In genomic region chr12:116533343-116534248, GRCh38 we compare ENCODE assay signal across 8 cellular contexts. TPM values are rescaled to one million over a fixed set of nuclear protein-coding genes. Genes with fewer than 3 reads are reported as not detected.
DNase-seq lines count a peak whose midpoint lies in the region; ATAC-seq and TF ChIP-seq lines count a peak whose summit lies in the region.

No MANE protein-coding gene starts in this region.

- no peaks in the 10 kb centered on the region for H3K9me3 ChIP-seq in GM23248 (ENCODE audit: low read depth)
- no peaks in the 10 kb centered on the region for H3K9me3 ChIP-seq in upper lobe of right lung

- no peaks in the 10 kb centered on the region for H3K9me2 ChIP-seq in GM23248 (ENCODE audit: insufficient read depth)

- WGBS in GM23248 (ENCODE audit: low coverage in 1 of 2, low lambda C conversion rate in 2 of 2, missing lambda C conversion rate in 2 of 2), 2 experiments = 0 to 1% methylated on average over 26 to 30 of the region's 32 CpGs

- H3F3A ChIP-seq in GM23248 (ENCODE audit: insufficient read depth) = peaks cover 10% of the 10 kb centered on the region; the same call in 1 of the 2 replicates

- peak overlapping the region; percentile 25 for H3K9ac ChIP-seq in GM23248

- ATAC-seq in left ventricle myocardium superior = peak; percentile 89
- peak; percentile 92 for ATAC-seq in upper lobe of right lung

- intact Hi-C loops in left ventricle myocardium superior (cut with micrococcal nuclease) = no loop called here
- intact Hi-C loops in upper lobe of right lung (cut with DNase I) = no loop called here

- H3K4me2 ChIP-seq in GM23248 (ENCODE audit: unreplicated experiment) = peak overlapping the region; percentile 91

- H3K36me3 Mint-ChIP-seq in progenitor cell of endocrine pancreas (ENCODE audit: insufficient read depth) = no peaks in the 10 kb centered on the region

- peaks cover 15% of the 10 kb centered on the region for H3K4me1 ChIP-seq in GM23248 (ENCODE audit: insufficient read depth)
- H3K4me1 ChIP-seq in upper lobe of right lung = peaks cover 14% of the 10 kb centered on the region

- H3K4me3 ChIP-seq in GM23248 = peak overlapping the region; percentile 70
- peak overlapping the region; percentile 56 for H3K4me3 ChIP-seq in upper lobe of right lung

- H3K79me2 ChIP-seq in GM23248 (ENCODE audit: insufficient read depth) = no peaks in the 10 kb centered on the region

- peaks cover 23% of the 10 kb centered on the region for H3K4me1 Mint-ChIP-seq in progenitor cell of endocrine pancreas (ENCODE audit: low read depth)

- DNase-seq in DMS 273 treated with DMSO at 0.1 percent for 48 hours (lab: John Stamatoyannopoulos, UW) = peak; percentile 32
- peak; percentile 78 for DNase-seq in GM23248
- peak; percentile 20 for DNase-seq in NCI-H1092 (lab: John Stamatoyannopoulos, UW)
- peak; percentile 40 to 74 (median 63) for DNase-seq in T-helper 1 cell
- peak; percentile 91 for DNase-seq in amniotic epithelial cell (ENCODE audit: low read depth)
- peak; percentile 82 for DNase-seq in left ventricle myocardium superior
- peak; percentile 70 for DNase-seq in progenitor cell of endocrine pancreas (ENCODE audit: low spot score, unreplicated experiment)
- peak; percentile 88 for DNase-seq in upper lobe of right lung

- H2AFZ ChIP-seq in GM23248 = peak overlapping the region; percentile 64

- no peaks in the 10 kb centered on the region for H4K20me1 ChIP-seq in GM23248 (ENCODE audit: insufficient read depth)

- H3K27me3 ChIP-seq in GM23248 (replicated peaks; ENCODE audit: insufficient read depth) (no peaks in the 10 kb centered on the region), upper lobe of right lung (no peaks in the 10 kb centered on the region)

- peak overlapping the region; percentile 92 for H3K27ac Mint-ChIP-seq in progenitor cell of endocrine pancreas

- no peaks in the 10 kb centered on the region for H3K27me3 Mint-ChIP-seq in progenitor cell of endocrine pancreas

- H3K27ac ChIP-seq in GM23248 (no peak overlapping the region), upper lobe of right lung (no peak overlapping the region)

- H3K9me3 Mint-ChIP-seq in progenitor cell of endocrine pancreas (ENCODE audit: low read depth) = no peaks in the 10 kb centered on the region

- in situ Hi-C loops in GM23248 (cut with MboI) = no loop called here

- TF ChIP-seq CTCF in progenitor cell of endocrine pancreas (IDR thresholded peaks at IDR 0.05; ENCODE audit: unreplicated experiment) (no peak), upper lobe of right lung (IDR thresholded peaks at IDR 0.05) (no peak)

- H3K36me3 ChIP-seq in GM23248 (ENCODE audit: low read depth) = no peaks in the 10 kb centered on the region
- H3K36me3 ChIP-seq in upper lobe of right lung = no peaks in the 10 kb centered on the region

- H3K4me3 Mint-ChIP-seq in progenitor cell of endocrine pancreas (ENCODE audit: low read depth) = peak overlapping the region; percentile 81

RNA-seq across cellular contexts. Expression of gene MAP1LC3B2, which starts 25.6 kb away (rescaled TPM):
- total RNA-seq in GM23248 (2014; rRNA removed; shearing (Covaris generic)) = 0.32 and 0.63 TPM in 2 replicates
- 8.4 and 9.0 TPM in 2 replicates for polyA plus RNA-seq in GM23248 (2016; fragmentation: Nextera tagmentation; extraction: Ambion mirVana)
- 3.2 TPM for total RNA-seq in left ventricle myocardium superior
- 0.84 and 0.86 TPM in 2 replicates for total RNA-seq in progenitor cell of endocrine pancreas
- not detected for total RNA-seq in upper lobe of right lung

Comparison
In these comparisons a context has a peak if more than half of its experiments do, and no peak if none do; other contexts are left out.
1. DNase-seq: peak in every context shown above with its lines; median percentile 91 in amniotic epithelial cell; 88 in upper lobe of right lung; 82 in left ventricle myocardium superior; 78 in GM23248; 70 in progenitor cell of endocrine pancreas; 63 in T-helper 1 cell; 32 in DMS 273 treated with DMSO at 0.1 percent for 48 hours; 20 in NCI-H1092.